Comparison of ENCODE assay signal across 2 cellular contexts in the genomic region with DNA sequence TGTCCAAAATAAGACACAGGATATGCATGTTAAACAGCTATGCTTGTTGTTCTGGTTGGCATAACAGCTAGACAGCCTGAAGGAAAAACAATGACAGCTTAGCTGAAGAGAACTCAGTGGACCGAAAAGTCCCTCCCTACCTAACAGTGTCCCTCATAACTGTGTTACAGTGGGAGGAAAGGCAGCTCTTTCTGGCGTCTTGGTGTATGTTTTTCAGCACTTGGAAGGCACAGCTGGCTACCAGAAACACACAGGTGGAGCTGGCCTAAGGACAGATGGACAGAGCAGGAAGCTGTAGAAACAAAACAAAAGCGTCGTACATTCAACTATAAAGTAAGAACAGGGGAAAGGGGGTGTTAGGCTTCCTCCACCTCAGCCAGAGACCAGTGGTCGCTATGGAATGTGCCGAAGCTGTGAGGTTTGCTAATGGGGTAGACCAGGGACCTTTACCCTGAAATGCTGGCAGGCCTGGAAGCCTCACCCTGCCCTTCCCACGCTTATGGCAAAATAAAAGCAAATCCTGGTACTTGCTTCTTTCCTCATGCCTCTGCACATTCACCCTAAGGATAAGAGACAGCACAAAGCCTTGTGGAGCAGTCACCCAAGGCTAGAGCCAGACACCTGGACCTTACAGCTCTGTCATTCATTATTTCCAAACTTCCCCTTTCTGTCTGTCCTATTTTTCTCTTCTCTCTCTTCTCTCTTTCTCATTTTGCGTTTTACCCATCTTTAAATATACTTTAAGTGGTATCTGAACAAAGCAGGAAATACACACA.
TF ChIP-seq lines count a peak whose summit lies in the region.

No MANE protein-coding gene starts in this region.

TF ChIP-seq in K562, 482 proteins besides CTCF, POLR2A, EP300 and RAD21 (continued from another document):
- TF ChIP-seq, protein P1, sequence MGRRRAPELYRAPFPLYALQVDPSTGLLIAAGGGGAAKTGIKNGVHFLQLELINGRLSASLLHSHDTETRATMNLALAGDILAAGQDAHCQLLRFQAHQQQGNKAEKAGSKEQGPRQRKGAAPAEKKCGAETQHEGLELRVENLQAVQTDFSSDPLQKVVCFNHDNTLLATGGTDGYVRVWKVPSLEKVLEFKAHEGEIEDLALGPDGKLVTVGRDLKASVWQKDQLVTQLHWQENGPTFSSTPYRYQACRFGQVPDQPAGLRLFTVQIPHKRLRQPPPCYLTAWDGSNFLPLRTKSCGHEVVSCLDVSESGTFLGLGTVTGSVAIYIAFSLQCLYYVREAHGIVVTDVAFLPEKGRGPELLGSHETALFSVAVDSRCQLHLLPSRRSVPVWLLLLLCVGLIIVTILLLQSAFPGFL (CRISPR knock-in tag; IDR thresholded peaks at IDR 0.05) = no peak
- TF ChIP-seq, protein P2, sequence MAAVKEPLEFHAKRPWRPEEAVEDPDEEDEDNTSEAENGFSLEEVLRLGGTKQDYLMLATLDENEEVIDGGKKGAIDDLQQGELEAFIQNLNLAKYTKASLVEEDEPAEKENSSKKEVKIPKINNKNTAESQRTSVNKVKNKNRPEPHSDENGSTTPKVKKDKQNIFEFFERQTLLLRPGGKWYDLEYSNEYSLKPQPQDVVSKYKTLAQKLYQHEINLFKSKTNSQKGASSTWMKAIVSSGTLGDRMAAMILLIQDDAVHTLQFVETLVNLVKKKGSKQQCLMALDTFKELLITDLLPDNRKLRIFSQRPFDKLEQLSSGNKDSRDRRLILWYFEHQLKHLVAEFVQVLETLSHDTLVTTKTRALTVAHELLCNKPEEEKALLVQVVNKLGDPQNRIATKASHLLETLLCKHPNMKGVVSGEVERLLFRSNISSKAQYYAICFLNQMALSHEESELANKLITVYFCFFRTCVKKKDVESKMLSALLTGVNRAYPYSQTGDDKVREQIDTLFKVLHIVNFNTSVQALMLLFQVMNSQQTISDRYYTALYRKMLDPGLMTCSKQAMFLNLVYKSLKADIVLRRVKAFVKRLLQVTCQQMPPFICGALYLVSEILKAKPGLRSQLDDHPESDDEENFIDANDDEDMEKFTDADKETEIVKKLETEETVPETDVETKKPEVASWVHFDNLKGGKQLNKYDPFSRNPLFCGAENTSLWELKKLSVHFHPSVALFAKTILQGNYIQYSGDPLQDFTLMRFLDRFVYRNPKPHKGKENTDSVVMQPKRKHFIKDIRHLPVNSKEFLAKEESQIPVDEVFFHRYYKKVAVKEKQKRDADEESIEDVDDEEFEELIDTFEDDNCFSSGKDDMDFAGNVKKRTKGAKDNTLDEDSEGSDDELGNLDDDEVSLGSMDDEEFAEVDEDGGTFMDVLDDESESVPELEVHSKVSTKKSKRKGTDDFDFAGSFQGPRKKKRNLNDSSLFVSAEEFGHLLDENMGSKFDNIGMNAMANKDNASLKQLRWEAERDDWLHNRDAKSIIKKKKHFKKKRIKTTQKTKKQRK (IDR thresholded peaks at IDR 0.05; ENCODE audit: borderline replicate concordance, low read depth, low read length) = no peak
- TF ChIP-seq, protein P3, sequence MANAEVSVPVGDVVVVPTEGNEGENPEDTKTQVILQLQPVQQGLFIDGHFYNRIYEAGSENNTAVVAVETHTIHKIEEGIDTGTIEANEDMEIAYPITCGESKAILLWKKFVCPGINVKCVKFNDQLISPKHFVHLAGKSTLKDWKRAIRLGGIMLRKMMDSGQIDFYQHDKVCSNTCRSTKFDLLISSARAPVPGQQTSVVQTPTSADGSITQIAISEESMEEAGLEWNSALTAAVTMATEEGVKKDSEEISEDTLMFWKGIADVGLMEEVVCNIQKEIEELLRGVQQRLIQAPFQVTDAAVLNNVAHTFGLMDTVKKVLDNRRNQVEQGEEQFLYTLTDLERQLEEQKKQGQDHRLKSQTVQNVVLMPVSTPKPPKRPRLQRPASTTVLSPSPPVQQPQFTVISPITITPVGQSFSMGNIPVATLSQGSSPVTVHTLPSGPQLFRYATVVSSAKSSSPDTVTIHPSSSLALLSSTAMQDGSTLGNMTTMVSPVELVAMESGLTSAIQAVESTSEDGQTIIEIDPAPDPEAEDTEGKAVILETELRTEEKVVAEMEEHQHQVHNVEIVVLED (CRISPR knock-in tag; IDR thresholded peaks at IDR 0.05) = no peak
- TF ChIP-seq, protein P4, sequence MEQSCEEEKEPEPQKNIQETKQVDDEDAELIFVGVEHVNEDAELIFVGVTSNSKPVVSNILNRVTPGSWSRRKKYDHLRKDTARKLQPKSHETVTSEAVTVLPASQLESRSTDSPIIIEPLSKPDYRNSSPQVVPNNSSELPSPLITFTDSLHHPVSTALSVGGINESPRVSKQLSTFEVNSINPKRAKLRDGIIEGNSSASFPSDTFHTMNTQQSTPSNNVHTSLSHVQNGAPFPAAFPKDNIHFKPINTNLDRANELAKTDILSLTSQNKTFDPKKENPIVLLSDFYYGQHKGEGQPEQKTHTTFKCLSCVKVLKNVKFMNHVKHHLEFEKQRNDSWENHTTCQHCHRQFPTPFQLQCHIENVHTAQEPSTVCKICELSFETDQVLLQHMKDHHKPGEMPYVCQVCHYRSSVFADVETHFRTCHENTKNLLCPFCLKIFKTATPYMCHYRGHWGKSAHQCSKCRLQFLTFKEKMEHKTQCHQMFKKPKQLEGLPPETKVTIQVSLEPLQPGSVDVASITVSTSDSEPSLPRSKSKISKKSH (CRISPR knock-in tag; IDR thresholded peaks at IDR 0.05) = no peak
- TF ChIP-seq SAFB (IDR thresholded peaks at IDR 0.05; ENCODE audit: borderline replicate concordance, low read depth, low read length) = no peak

TF ChIP-seq in HEK293T, 16 proteins besides CTCF, POLR2A, EP300 and RAD21 (continued from another document):
- TF ChIP-seq CTBP1 (IDR thresholded peaks at IDR 0.05; ENCODE audit: borderline replicate concordance) = no peak
- no peak for TF ChIP-seq HDGF (IDR thresholded peaks at IDR 0.05; ENCODE audit: borderline replicate concordance)
- TF ChIP-seq NFRKB (IDR thresholded peaks at IDR 0.05) = no peak
